ENCODE assay signal across 8 cellular contexts in the genomic region with DNA sequence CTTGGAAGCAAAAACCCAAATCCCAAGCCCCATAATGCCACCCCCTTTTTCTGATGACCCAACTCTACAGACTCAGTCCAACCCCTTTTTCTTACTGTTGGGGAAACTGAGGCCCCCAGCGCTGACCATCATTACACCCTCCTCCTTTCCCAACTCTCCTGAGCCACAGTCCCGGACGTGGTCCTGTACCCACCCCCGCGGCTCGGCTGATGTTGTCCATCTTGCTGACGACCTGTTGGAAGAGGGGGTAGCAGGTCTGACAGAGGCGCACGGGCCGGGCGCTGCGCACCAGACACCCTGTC. TPM values are rescaled to one million over a fixed set of nuclear protein-coding genes. Genes with fewer than 3 reads are reported as not detected.
DNase-seq lines count a peak whose midpoint lies in the region; ATAC-seq and TF ChIP-seq lines count a peak whose summit lies in the region.

No MANE protein-coding gene starts in this region.

- H3K4me3 ChIP-seq in foreskin fibroblast (ENCODE audit: low read depth in 1 of 2, low read length in 2 of 2) (peak overlapping the region; percentile 91 to 98), prostate gland (peak overlapping the region; percentile 85 to 87)

- H3K27ac ChIP-seq in prostate gland = peak overlapping the region; percentile 70 to 80

- ATAC-seq in GM18502 (IDR thresholded peaks at IDR 0.05; ENCODE audit: poor library complexity, unreplicated experiment) (peak; percentile 48), HG02759 (IDR thresholded peaks at IDR 0.05; ENCODE audit: unreplicated experiment) (peak; percentile 39), SK-N-SH treated with all-trans-retinoic acid at 6 μM for 48 hours (peak; percentile 70)

- no peak for TF ChIP-seq POLR2A in prostate gland (IDR thresholded peaks at IDR 0.05)

- intact Hi-C loops in prostate gland (cut with DNase I) = no loop called here

- TF ChIP-seq CTCF in foreskin fibroblast (IDR thresholded peaks at IDR 0.05; ENCODE audit: low read depth, low read length) (no peak), prostate gland (IDR thresholded peaks at IDR 0.05) (no peak), GM13976 (IDR thresholded peaks at IDR 0.05; ENCODE audit: borderline replicate concordance, control extremely low read depth, extremely low read depth, insufficient read depth, missing control alignments) (no peak)

- no peaks in the 10 kb centered on the region for H3K36me3 ChIP-seq in prostate gland

- no peaks in the 10 kb centered on the region for H3K27me3 ChIP-seq in prostate gland (replicated peaks; ENCODE audit: insufficient read depth)

- 3% methylated on average over 12 of the region's 12 CpGs for WGBS in prostate gland

- in situ Hi-C loops in GM13976 (cut with MboI; ENCODE audit: low sequenced_read_pairs, unreplicated experiment) = no loop called here

- DNase-seq in foreskin fibroblast (no peak), prostate gland (ENCODE audit: low spot score) (no peak), NCI-H345 treated with DMSO at 0.1 percent for 48 hours (lab: John Stamatoyannopoulos, UW; ENCODE audit: unreplicated experiment) (no peak), GM13976 (ENCODE audit: low spot score) (no peak), NCI-H748 treated with DMSO at 0.1 percent for 48 hours (lab: John Stamatoyannopoulos, UW) (no peak)

- no peaks in the 10 kb centered on the region for H3K9me3 ChIP-seq in prostate gland

- peaks cover 4% of the 10 kb centered on the region for H3K4me1 ChIP-seq in prostate gland (replicated peaks)

TF ChIP-seq in SK-N-SH treated with all-trans-retinoic acid at 6 μM for 48 hours, 23 proteins besides CTCF, POLR2A, EP300 and RAD21:
- no peak for TF ChIP-seq TCF4 (CRISPR knock-in tag; IDR thresholded peaks at IDR 0.05; ENCODE audit: borderline replicate concordance)

RNA-seq across cellular contexts. Expression of gene OSTM1, which starts 0.5 kb away (rescaled TPM):
- 10 to 100 TPM; 44.6 to 73.1 TPM for total RNA-seq in prostate gland
